In the genomic region with DNA sequence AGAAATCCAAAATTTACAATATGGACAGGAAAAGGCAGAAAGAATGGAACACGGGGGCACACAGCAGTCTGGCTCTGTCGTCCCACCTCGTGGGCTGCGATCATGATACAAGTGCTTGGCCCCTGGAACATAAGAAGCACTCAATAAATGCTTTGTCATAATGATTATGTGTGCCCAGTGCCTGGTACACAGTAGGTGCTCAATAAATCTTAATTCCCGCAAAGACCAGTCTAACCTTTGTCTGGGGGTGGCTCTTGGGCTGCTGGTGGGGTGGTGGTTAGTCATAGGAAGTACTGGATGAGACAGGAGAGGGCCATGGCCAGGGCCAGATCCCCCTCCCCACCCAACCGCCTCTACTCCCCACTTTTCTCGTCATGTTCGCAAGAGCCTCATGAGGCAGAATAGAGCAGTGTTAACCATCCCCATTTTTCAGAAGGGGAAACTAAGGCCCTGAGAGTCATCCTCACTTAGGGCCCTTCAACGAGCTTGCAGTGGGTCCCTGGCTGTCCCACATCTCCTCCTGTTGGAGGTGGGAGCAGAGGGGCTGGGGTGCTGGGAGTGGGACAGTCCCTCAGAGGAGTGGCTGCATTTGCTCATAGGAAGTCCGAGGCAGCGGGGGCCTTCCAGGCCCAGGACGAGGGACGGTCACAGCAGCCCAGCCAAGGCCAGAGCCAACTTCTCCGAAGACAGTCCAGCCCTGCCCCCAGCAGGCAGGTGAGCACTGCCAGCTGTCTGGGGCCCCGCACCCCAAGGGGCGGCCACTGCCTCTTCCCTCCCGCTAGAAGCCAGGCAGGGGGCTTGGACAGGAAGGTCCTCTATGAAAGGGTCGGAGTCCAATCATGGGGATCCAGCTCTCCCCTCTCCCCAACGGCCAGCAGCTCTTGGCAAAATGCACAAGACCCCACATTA, we compare ENCODE assay signal across 18 cellular contexts.
"Had no signal": no experiment of that assay in that cellular context is flagged by ENCODE, and none has a peak within 500 bp of the region (broad histone marks: within the 10 kb centered on the region; RNA-seq: fewer than 3 reads in every experiment).

No MANE protein-coding gene starts in this region.

- H3K36me3 Mint-ChIP-seq: activated naive CD4-positive, alpha-beta T cell treated with anti-CD3 and anti-CD28 coated beads, Interleukin-2, amount 50 U/mL, for 72 hours; stimulated activated effector memory CD8-positive, alpha-beta T cell treated with anti-CD3 and anti-CD28 coated beads, Interleukin-12 subunit alpha, Interleukin-12 subunit beta, amount 100 ng/mL, for 72 hours had no signal

- H3K4me3 Mint-ChIP-seq: stimulated activated effector memory CD8-positive, alpha-beta T cell treated with anti-CD3 and anti-CD28 coated beads, Interleukin-12 subunit alpha, Interleukin-12 subunit beta, amount 100 ng/mL, for 72 hours had no signal

- H3K4me3 ChIP-seq: dorsolateral prefrontal cortex, lung, sigmoid colon had no signal

- H3K9me3 Mint-ChIP-seq: activated naive CD4-positive, alpha-beta T cell treated with anti-CD3 and anti-CD28 coated beads, Interleukin-2, amount 50 U/mL, for 72 hours; stimulated activated effector memory CD8-positive, alpha-beta T cell treated with anti-CD3 and anti-CD28 coated beads, Interleukin-12 subunit alpha, Interleukin-12 subunit beta, amount 100 ng/mL, for 72 hours had no signal

- H3K27ac ChIP-seq: dorsolateral prefrontal cortex, epithelial cell of prostate, parathyroid adenoma, sigmoid colon, WERI-Rb-1 had no signal

- H3K9me3 ChIP-seq: sigmoid colon had no signal

- H3K4me1 Mint-ChIP-seq: stimulated activated effector memory CD8-positive, alpha-beta T cell treated with anti-CD3 and anti-CD28 coated beads, Interleukin-12 subunit alpha, Interleukin-12 subunit beta, amount 100 ng/mL, for 72 hours had no signal

- DNase-seq: activated CD4-positive, alpha-beta T cell treated with anti-CD3 and anti-CD28 coated beads for 1 hour; activated CD8-positive, alpha-beta memory T cell treated with anti-CD3 and anti-CD28 coated beads for 24 hours; activated CD8-positive, alpha-beta memory T cell treated with anti-CD3 and anti-CD28 coated beads, Interleukin-2, amount 50 U/mL, for 48 hours; activated gamma-delta T cell; activated T-cell treated with anti-CD3 and anti-CD28 coated beads, Interleukin-2, amount 50 U/mL, for 48 hours; amniotic stem cell; dorsolateral prefrontal cortex; foreskin fibroblast; hippocampal formation; islet precursor cell; sigmoid colon; stimulated activated CD4-positive, alpha-beta T cell treated with anti-CD3 and anti-CD28 coated beads, Interleukin-4, amount 100 ng/mL, for 24 hours; WERI-Rb-1 had no signal

- H3K9ac ChIP-seq: parathyroid adenoma had no signal

- H3K27ac Mint-ChIP-seq: stimulated activated effector memory CD8-positive, alpha-beta T cell treated with anti-CD3 and anti-CD28 coated beads, Interleukin-12 subunit alpha, Interleukin-12 subunit beta, amount 100 ng/mL, for 72 hours had no signal

- H3K27me3 ChIP-seq: dorsolateral prefrontal cortex, sigmoid colon had no signal

- H3K36me3 ChIP-seq: sigmoid colon, WERI-Rb-1 had no signal

- ATAC-seq: activated naive CD4-positive, alpha-beta T cell treated with anti-CD3 and anti-CD28 coated beads, Interleukin-2, amount 50 U/mL, for 72 hours; stimulated activated effector memory CD8-positive, alpha-beta T cell treated with anti-CD3 and anti-CD28 coated beads, Interleukin-12 subunit alpha, Interleukin-12 subunit beta, amount 100 ng/mL, for 72 hours had no signal
